ENCODE assay signal across 9 cellular contexts in genomic region chr11:9568854-9569587, GRCh38. TPM values are rescaled to one million over a fixed set of nuclear protein-coding genes. Genes with fewer than 3 reads are reported as not detected.
DNase-seq lines count a peak whose midpoint lies in the region; ATAC-seq, FAIRE-seq and TF ChIP-seq lines count a peak whose summit lies in the region.
"Had no signal": no experiment of that assay in that cellular context is flagged by ENCODE, and none has a peak within 500 bp of the region (broad histone marks: within the 10 kb centered on the region; RNA-seq: fewer than 3 reads in every experiment).

No MANE protein-coding gene starts in this region.

- H3K27me3 ChIP-seq in OCI-LY1 (ENCODE audit: insufficient read depth, low read length) = no peaks in the 10 kb centered on the region
- H3K27me3 ChIP-seq in duodenal mucosa (ENCODE audit: control insufficient read depth in 1 of 2, insufficient read depth in 2 of 2, low read length in 2 of 2) = no peaks in the 10 kb centered on the region
- no peaks in the 10 kb centered on the region for H3K27me3 ChIP-seq in mesenchymal stem cell (ENCODE audit: control insufficient read depth in 1 of 2, insufficient read depth in 1 of 2, low read length in 2 of 2)
- H3K27me3 ChIP-seq: neutrophil had no signal

- no peaks in the 10 kb centered on the region for H4K20me1 ChIP-seq in OCI-LY1 (ENCODE audit: insufficient read depth, low read length)

- H3K79me2 ChIP-seq in OCI-LY1 (ENCODE audit: insufficient read depth, low read length) = peaks cover 4% of the 10 kb centered on the region; the same call in 1 of the 2 replicates

- no peak overlapping the region for H3K4ac ChIP-seq in mesenchymal stem cell (ENCODE audit: low read depth in 1 of 2, low read length in 2 of 2)

- H2AFZ ChIP-seq in OCI-LY1 (ENCODE audit: low read length) (no peak overlapping the region), mesenchymal stem cell (ENCODE audit: low read depth, low read length) (no peak overlapping the region)

- H2BK120ac ChIP-seq in mesenchymal stem cell (ENCODE audit: low read depth, low read length) = no peak overlapping the region

- no peak for TF ChIP-seq CTCF in A549 (IDR thresholded peaks at IDR 0.05)
- TF ChIP-seq CTCF in GM13976 (IDR thresholded peaks at IDR 0.05; ENCODE audit: borderline replicate concordance, control extremely low read depth, extremely low read depth, insufficient read depth, missing control alignments) = no peak
- TF ChIP-seq CTCF in OCI-LY1 (IDR thresholded peaks at IDR 0.05; ENCODE audit: low read length) = no peak

- peak overlapping the region; percentile 83 to 84 for H3K27ac ChIP-seq in A549
- peak overlapping the region; percentile 94 for H3K27ac ChIP-seq in OCI-LY1 (ENCODE audit: low read depth, low read length, poor library complexity, severe bottlenecking)
- peak overlapping the region; percentile 80 for H3K27ac ChIP-seq in duodenal mucosa (ENCODE audit: low read depth, low read length)
- peak overlapping the region; percentile 95 for H3K27ac ChIP-seq in mesenchymal stem cell (ENCODE audit: low read length, poor library complexity, severe bottlenecking)
- H3K27ac ChIP-seq: neutrophil had no signal

- H3K9ac ChIP-seq in OCI-LY1 (ENCODE audit: low read length) (peak overlapping the region; percentile 31; the same call in 1 of the 2 replicates), duodenal mucosa (ENCODE audit: low read depth in 1 of 2, low read length in 2 of 2) (peak overlapping the region; percentile 33 to 45), mesenchymal stem cell (ENCODE audit: low read length) (peak overlapping the region; percentile 99)

- no peak for TF ChIP-seq POLR2A in A549 (IDR thresholded peaks at IDR 0.05; ENCODE audit: low read length)

- H3K9me3 ChIP-seq in A549 (no peaks in the 10 kb centered on the region), OCI-LY1 (ENCODE audit: low read length) (no peaks in the 10 kb centered on the region), duodenal mucosa (ENCODE audit: control insufficient read depth in 1 of 2, low read length in 2 of 2) (no peaks in the 10 kb centered on the region), mesenchymal stem cell (ENCODE audit: control insufficient read depth, low read length) (no peaks in the 10 kb centered on the region)
- H3K9me3 ChIP-seq: neutrophil had no signal

- in situ Hi-C loops in GM13976 (cut with MboI; ENCODE audit: low sequenced_read_pairs, unreplicated experiment) = no loop called here

- H2BK12ac ChIP-seq in mesenchymal stem cell (ENCODE audit: low read length in 2 of 2) = peak overlapping the region in 1 of 2 experiments; percentile 80

- peak overlapping the region; percentile 59 for H2BK5ac ChIP-seq in mesenchymal stem cell (ENCODE audit: low read depth, low read length, poor library complexity, severe bottlenecking)

- H4K8ac ChIP-seq in mesenchymal stem cell (ENCODE audit: low read length) = peak overlapping the region; percentile 75

- no peak for TF ChIP-seq RAD21 in A549 (conservative IDR thresholded peaks at IDR 0.05 in 1 of 2, IDR thresholded peaks at IDR 0.05 in 1 of 2)

- peak overlapping the region; percentile 19; the same call in 1 of the 3 replicates for H3K4me3 ChIP-seq in A549
- H3K4me3 ChIP-seq in OCI-LY1 (ENCODE audit: low read depth, low read length, poor library complexity, severe bottlenecking) = peak overlapping the region; percentile 27
- peak overlapping the region; percentile 17 to 23 for H3K4me3 ChIP-seq in duodenal mucosa (ENCODE audit: low read depth in 1 of 2, low read length in 2 of 2)
- H3K4me3 ChIP-seq in mesenchymal stem cell (ENCODE audit: insufficient read depth in 1 of 2, low read depth in 1 of 2, low read length in 2 of 2) = peak overlapping the region in 1 of 2 experiments; percentile 50

- no peak overlapping the region for H3K14ac ChIP-seq in mesenchymal stem cell (ENCODE audit: low read length in 2 of 2)

- ATAC-seq in A549 (peak; percentile 16 to 22; a peak in 4 of 6 replicates), HG02642 (IDR thresholded peaks at IDR 0.05; ENCODE audit: poor library complexity, unreplicated experiment) (no peak), GM19395 (IDR thresholded peaks at IDR 0.05; ENCODE audit: unreplicated experiment) (no peak)

- H3K23ac ChIP-seq in mesenchymal stem cell (ENCODE audit: low read length in 2 of 2) = no peak overlapping the region

- peaks cover 14% of the 10 kb centered on the region for H3F3A ChIP-seq in OCI-LY1 (ENCODE audit: insufficient read depth, low read length)

- no peaks in the 10 kb centered on the region for H3K36me3 ChIP-seq in OCI-LY1 (ENCODE audit: insufficient read depth, low read length)
- no peaks in the 10 kb centered on the region for H3K36me3 ChIP-seq in duodenal mucosa (ENCODE audit: control insufficient read depth in 1 of 2, insufficient read depth in 2 of 2, low read length in 2 of 2)
- H3K36me3 ChIP-seq in mesenchymal stem cell (ENCODE audit: control insufficient read depth in 1 of 2, insufficient read depth in 2 of 2, low read depth in 1 of 2, low read length in 2 of 2) = no peaks in the 10 kb centered on the region
- H3K36me3 ChIP-seq: neutrophil had no signal

- H3K9me2 ChIP-seq in OCI-LY1 (ENCODE audit: low read depth, low read length) = no peaks in the 10 kb centered on the region

- H3K4me1 ChIP-seq in A549 = peaks cover 64% of the 10 kb centered on the region
- H3K4me1 ChIP-seq in OCI-LY1 (ENCODE audit: insufficient read depth, low read length, severe bottlenecking) = peaks cover 60% of the 10 kb centered on the region
- H3K4me1 ChIP-seq in duodenal mucosa (ENCODE audit: control insufficient read depth in 1 of 2, insufficient read depth in 2 of 2, low read length in 2 of 2) = peaks cover 30 to 39% of the 10 kb centered on the region in 2 donors
- peaks cover 19% of the 10 kb centered on the region for H3K4me1 ChIP-seq in mesenchymal stem cell (ENCODE audit: control insufficient read depth, insufficient read depth, low read depth, low read length)

- peak overlapping the region; percentile 61 to 84 for H3K18ac ChIP-seq in mesenchymal stem cell (ENCODE audit: low read depth in 1 of 2, low read length in 2 of 2)

- no peak for TF ChIP-seq EP300 in A549 (IDR thresholded peaks at IDR 0.05)

- no peak overlapping the region for H4K91ac ChIP-seq in mesenchymal stem cell (ENCODE audit: low read length)

- DNase-seq in A549 (ENCODE audit: low read depth in 1 of 2, low spot score in 1 of 2) (peak; percentile 50 to 90), GM13976 (ENCODE audit: low spot score) (peak; percentile 22), mesenchymal stem cell (peak; percentile 99), globus pallidus (ENCODE audit: low spot score) (no peak)

- CTCF ChIA-PET in A549 (lab: Yijun Ruan, JAX) = interaction anchor here (0.7 to 4.3 kb wide), 5 partner anchors 8 to 190 kb away, joined by 3 to 19 read pairs (median 6); no protein-coding TSS in a partner anchor

- POLR2A ChIA-PET in A549 (lab: Yijun Ruan, JAX) = no interaction called here

- H2AK5ac ChIP-seq in mesenchymal stem cell (ENCODE audit: low read length, severe bottlenecking) = no peak overlapping the region

- H3K4me2 ChIP-seq in A549 = peak overlapping the region; percentile 92
- peak overlapping the region; percentile 45 for H3K4me2 ChIP-seq in OCI-LY1 (ENCODE audit: low read length)
- H3K4me2 ChIP-seq in mesenchymal stem cell (ENCODE audit: low read length, poor library complexity, severe bottlenecking) = peak overlapping the region; percentile 57

- H3K79me1 ChIP-seq in mesenchymal stem cell (replicated peaks; ENCODE audit: low read length, poor library complexity, severe bottlenecking) = peaks cover 4% of the 10 kb centered on the region

- no peak for FAIRE-seq in A549 (lab: Jason Lieb, UNC)

- WGBS in A549 (ENCODE audit: missing lambda C conversion rate) = 8% methylated on average over 7 of the region's 7 CpGs
- 15% methylated on average over 6 of the region's 7 CpGs for WGBS in mesenchymal stem cell

- no peak overlapping the region for H2BK15ac ChIP-seq in mesenchymal stem cell (ENCODE audit: low read depth, poor library complexity, severe bottlenecking)

TF ChIP-seq in A549, 52 proteins besides CTCF, POLR2A, EP300 and RAD21 (continues in another document):
- TF ChIP-seq ESRRA (IDR thresholded peaks at IDR 0.05; ENCODE audit: borderline replicate concordance, low read length) (no peak), MAFK (IDR thresholded peaks at IDR 0.05; ENCODE audit: partially characterized antibody) (no peak), EHMT2 (IDR thresholded peaks at IDR 0.05; ENCODE audit: low read depth) (no peak), JUNB (IDR thresholded peaks at IDR 0.05) (peak; percentile 8; the same call in 1 of the 2 replicates), KDM5A (IDR thresholded peaks at IDR 0.05) (no peak), ZSCAN20 (CRISPR knock-in tag; IDR thresholded peaks at IDR 0.05) (peak; percentile 73; the same call in 1 of the 2 replicates), TFCP2L1 (CRISPR knock-in tag; IDR thresholded peaks at IDR 0.05) (no peak), ZC3H11A (IDR thresholded peaks at IDR 0.05) (no peak), GATA3 (IDR thresholded peaks at IDR 0.05; ENCODE audit: borderline replicate concordance) (no peak; the same call in 1 of the 2 replicates), RNF2 (IDR thresholded peaks at IDR 0.05; ENCODE audit: borderline replicate concordance, low read depth) (no peak), FOSB (CRISPR knock-in tag; IDR thresholded peaks at IDR 0.05) (0 out of 2 replicates have a peak, but pooled peaks have one; percentile 42), SREBF2 (IDR thresholded peaks at IDR 0.05) (no peak), HEYL (CRISPR knock-in tag; IDR thresholded peaks at IDR 0.05) (0 out of 2 replicates have a peak, but pooled peaks have one; percentile 41), CBX2 (IDR thresholded peaks at IDR 0.05; ENCODE audit: borderline replicate concordance, low read depth) (no peak)
- TF ChIP-seq, protein P1, sequence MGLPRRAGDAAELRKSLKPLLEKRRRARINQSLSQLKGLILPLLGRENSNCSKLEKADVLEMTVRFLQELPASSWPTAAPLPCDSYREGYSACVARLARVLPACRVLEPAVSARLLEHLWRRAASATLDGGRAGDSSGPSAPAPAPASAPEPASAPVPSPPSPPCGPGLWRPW (IDR thresholded peaks at IDR 0.05) = no peak

RNA-seq across cellular contexts. Expression of gene WEE1, which starts 4.4 kb away (rescaled TPM):
- polyA plus RNA-seq in A549 (2011; rRNA removed) (32.8 and 41.3 TPM in 2 replicates), A549 (2017; fragmentation: RNase III; extraction: RNeasy Plus Mini Kit Qiagen cat#74134 plus additional on column Dnase treatment) (18.6 to 19.5 TPM (median 18.6 TPM) in 3 replicates)
- 13.2 and 15.5 TPM in 2 replicates for polyA plus RNA-seq in A549 (2012; cell fraction: cytosol; rRNA removed)
- 24.6 and 34.6 TPM in 2 replicates for polyA plus RNA-seq in A549 (2012; cell fraction: nucleus; rRNA removed)
- polyA minus RNA-seq in A549 (2011; rRNA and poly(A)+ RNA removed) = 20.2 and 32.0 TPM in 2 replicates
- polyA plus RNA-seq in mesenchymal stem cell (2013, experiment 1 of 2) = 7.5 TPM
- polyA plus RNA-seq in mesenchymal stem cell (2013, experiment 2 of 2) = 7.5 TPM

Comparison
In these comparisons a context has a peak if more than half of its experiments do, and no peak if none do; other contexts are left out.
1. ATAC-seq: peak in A549 (2 of 2); none in HG02642 (single experiment) and GM19395 (single experiment).
2. H3K9ac ChIP-seq: peak in every context shown above with its lines; median percentile 99 in mesenchymal stem cell; 39 in duodenal mucosa; 31 in OCI-LY1.
3. Peak in every context shown above with its lines, with median percentiles within 50 percentile points of each other: H3K27ac ChIP-seq and H3K4me2 ChIP-seq.